In genomic region chr2:162482463-162482862, GRCh38 we compare ENCODE assay signal across 5 cellular contexts.
"Had no signal": no experiment of that assay in that cellular context is flagged by ENCODE, and none has a peak within 500 bp of the region (broad histone marks: within the 10 kb centered on the region; RNA-seq: fewer than 3 reads in every experiment).

No MANE protein-coding gene starts in this region.

- ATAC-seq: HepG2, K562 had no signal

- H3K4me3 ChIP-seq: K562 had no signal

- H3K27ac ChIP-seq: HL-60 had no signal

- DNase-seq: IMR-90, KBM-7 had no signal
